In the genomic region with DNA sequence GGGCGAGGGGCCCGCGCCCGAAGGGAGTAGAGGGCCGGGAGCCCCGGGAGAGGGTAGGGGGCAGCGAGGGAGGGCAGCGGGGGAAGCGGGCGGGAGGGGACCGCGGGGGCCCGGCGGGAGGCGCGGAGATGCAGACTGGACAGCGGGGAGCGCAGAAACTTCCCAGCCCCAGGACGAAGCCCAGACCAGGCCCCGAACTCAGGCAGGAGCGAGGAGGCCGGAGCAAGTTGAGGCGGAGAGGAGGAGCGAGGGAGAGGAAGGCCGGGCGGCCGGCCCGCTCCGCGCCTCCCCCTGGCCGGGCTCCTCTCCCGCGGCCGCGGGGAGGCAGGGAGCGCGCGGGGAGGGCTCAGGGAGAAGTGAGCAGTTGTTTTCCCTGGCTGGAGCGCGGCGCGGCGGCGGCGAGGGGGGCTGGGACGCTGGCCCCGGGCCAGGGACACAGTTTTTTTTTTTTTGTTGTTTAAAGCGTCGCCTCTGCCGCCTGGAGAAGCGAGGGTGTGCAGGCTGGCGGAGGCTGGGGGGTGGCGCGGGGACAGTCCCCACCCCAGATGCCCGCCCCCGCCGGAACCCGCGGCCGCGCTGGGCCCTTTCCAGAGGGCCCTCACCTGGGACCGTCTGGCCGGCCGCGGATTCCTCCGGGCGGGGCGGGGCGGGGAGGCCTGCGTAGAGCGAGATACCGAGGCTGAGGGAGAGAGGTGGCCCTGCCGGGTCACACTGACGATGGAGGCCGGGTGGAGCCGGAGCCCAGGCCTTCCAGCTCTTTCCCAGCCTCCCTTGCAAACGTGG, we compare ENCODE assay signal across 1 cellular context.
A peak's percentile ranks its signal among the peaks of the same experiment; 100 is the strongest.
TF ChIP-seq lines count a peak whose summit lies in the region.

A gene (minus strand): TSS at position 358 of the 783 bp plus-strand sequence. CDS start 400 bp downstream, outside the sequence.

TF ChIP-seq in K562, 482 proteins besides CTCF, POLR2A, EP300 and RAD21 (continued from another document):
- TF ChIP-seq, protein P1, sequence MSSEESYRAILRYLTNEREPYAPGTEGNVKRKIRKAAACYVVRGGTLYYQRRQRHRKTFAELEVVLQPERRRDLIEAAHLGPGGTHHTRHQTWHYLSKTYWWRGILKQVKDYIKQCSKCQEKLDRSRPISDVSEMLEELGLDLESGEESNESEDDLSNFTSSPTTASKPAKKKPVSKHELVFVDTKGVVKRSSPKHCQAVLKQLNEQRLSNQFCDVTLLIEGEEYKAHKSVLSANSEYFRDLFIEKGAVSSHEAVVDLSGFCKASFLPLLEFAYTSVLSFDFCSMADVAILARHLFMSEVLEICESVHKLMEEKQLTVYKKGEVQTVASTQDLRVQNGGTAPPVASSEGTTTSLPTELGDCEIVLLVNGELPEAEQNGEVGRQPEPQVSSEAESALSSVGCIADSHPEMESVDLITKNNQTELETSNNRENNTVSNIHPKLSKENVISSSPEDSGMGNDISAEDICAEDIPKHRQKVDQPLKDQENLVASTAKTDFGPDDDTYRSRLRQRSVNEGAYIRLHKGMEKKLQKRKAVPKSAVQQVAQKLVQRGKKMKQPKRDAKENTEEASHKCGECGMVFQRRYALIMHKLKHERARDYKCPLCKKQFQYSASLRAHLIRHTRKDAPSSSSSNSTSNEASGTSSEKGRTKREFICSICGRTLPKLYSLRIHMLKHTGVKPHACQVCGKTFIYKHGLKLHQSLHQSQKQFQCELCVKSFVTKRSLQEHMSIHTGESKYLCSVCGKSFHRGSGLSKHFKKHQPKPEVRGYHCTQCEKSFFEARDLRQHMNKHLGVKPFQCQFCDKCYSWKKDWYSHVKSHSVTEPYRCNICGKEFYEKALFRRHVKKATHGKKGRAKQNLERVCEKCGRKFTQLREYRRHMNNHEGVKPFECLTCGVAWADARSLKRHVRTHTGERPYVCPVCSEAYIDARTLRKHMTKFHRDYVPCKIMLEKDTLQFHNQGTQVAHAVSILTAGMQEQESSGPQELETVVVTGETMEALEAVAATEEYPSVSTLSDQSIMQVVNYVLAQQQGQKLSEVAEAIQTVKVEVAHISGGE (CRISPR knock-in tag; IDR thresholded peaks at IDR 0.05) = 0 out of 6 replicates have a peak, but pooled peaks of 1 of the 3 experiments have one; percentile 25
- TF ChIP-seq, protein P2, sequence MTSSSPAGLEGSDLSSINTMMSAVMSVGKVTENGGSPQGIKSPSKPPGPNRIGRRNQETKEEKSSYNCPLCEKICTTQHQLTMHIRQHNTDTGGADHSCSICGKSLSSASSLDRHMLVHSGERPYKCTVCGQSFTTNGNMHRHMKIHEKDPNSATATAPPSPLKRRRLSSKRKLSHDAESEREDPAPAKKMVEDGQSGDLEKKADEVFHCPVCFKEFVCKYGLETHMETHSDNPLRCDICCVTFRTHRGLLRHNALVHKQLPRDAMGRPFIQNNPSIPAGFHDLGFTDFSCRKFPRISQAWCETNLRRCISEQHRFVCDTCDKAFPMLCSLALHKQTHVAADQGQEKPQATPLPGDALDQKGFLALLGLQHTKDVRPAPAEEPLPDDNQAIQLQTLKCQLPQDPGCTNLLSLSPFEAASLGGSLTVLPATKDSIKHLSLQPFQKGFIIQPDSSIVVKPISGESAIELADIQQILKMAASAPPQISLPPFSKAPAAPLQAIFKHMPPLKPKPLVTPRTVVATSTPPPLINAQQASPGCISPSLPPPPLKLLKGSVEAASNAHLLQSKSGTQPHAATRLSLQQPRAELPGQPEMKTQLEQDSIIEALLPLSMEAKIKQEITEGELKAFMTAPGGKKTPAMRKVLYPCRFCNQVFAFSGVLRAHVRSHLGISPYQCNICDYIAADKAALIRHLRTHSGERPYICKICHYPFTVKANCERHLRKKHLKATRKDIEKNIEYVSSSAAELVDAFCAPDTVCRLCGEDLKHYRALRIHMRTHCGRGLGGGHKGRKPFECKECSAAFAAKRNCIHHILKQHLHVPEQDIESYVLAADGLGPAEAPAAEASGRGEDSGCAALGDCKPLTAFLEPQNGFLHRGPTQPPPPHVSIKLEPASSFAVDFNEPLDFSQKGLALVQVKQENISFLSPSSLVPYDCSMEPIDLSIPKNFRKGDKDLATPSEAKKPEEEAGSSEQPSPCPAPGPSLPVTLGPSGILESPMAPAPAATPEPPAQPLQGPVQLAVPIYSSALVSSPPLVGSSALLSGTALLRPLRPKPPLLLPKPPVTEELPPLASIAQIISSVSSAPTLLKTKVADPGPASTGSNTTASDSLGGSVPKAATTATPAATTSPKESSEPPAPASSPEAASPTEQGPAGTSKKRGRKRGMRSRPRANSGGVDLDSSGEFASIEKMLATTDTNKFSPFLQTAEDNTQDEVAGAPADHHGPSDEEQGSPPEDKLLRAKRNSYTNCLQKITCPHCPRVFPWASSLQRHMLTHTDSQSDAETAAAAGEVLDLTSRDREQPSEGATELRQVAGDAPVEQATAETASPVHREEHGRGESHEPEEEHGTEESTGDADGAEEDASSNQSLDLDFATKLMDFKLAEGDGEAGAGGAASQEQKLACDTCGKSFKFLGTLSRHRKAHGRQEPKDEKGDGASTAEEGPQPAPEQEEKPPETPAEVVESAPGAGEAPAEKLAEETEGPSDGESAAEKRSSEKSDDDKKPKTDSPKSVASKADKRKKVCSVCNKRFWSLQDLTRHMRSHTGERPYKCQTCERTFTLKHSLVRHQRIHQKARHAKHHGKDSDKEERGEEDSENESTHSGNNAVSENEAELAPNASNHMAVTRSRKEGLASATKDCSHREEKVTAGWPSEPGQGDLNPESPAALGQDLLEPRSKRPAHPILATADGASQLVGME (CRISPR knock-in tag; IDR thresholded peaks at IDR 0.05) = no peak
- TF ChIP-seq ZNF384 (IDR thresholded peaks at IDR 0.05; ENCODE audit: low read depth, low read length) = peak; percentile 94
- no peak for TF ChIP-seq ZNF175 (CRISPR knock-in tag; IDR thresholded peaks at IDR 0.05; ENCODE audit: low read depth)
- TF ChIP-seq, protein P3, sequence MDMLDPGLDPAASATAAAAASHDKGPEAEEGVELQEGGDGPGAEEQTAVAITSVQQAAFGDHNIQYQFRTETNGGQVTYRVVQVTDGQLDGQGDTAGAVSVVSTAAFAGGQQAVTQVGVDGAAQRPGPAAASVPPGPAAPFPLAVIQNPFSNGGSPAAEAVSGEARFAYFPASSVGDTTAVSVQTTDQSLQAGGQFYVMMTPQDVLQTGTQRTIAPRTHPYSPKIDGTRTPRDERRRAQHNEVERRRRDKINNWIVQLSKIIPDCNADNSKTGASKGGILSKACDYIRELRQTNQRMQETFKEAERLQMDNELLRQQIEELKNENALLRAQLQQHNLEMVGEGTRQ (CRISPR knock-in tag; IDR thresholded peaks at IDR 0.05) = no peak
- TF ChIP-seq CHD4 (IDR thresholded peaks at IDR 0.05; ENCODE audit: insufficient read depth, insufficient replicate concordance, low read depth, low read length, poor library complexity, severe bottlenecking) = no peak
- TF ChIP-seq ZNF584 (CRISPR knock-in tag; IDR thresholded peaks at IDR 0.05; ENCODE audit: low read depth) = no peak
- TF ChIP-seq, protein P4, sequence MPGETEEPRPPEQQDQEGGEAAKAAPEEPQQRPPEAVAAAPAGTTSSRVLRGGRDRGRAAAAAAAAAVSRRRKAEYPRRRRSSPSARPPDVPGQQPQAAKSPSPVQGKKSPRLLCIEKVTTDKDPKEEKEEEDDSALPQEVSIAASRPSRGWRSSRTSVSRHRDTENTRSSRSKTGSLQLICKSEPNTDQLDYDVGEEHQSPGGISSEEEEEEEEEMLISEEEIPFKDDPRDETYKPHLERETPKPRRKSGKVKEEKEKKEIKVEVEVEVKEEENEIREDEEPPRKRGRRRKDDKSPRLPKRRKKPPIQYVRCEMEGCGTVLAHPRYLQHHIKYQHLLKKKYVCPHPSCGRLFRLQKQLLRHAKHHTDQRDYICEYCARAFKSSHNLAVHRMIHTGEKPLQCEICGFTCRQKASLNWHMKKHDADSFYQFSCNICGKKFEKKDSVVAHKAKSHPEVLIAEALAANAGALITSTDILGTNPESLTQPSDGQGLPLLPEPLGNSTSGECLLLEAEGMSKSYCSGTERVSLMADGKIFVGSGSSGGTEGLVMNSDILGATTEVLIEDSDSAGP (CRISPR knock-in tag; IDR thresholded peaks at IDR 0.05) = no peak
- peak; percentile 43; the same call in 1 of the 2 replicates for TF ChIP-seq FOXJ2 (tag; IDR thresholded peaks at IDR 0.05)
- no peak for TF ChIP-seq ZFP30 (CRISPR knock-in tag; IDR thresholded peaks at IDR 0.05; ENCODE audit: borderline replicate concordance)
- TF ChIP-seq RB1 (IDR thresholded peaks at IDR 0.05; ENCODE audit: low read depth) = peak; percentile 42; the same call in 1 of the 2 replicates
- TF ChIP-seq ZNF830 (CRISPR knock-in tag; IDR thresholded peaks at IDR 0.05) = no peak
- no peak for TF ChIP-seq MTA3 (IDR thresholded peaks at IDR 0.05; ENCODE audit: borderline replicate concordance)
- no peak for TF ChIP-seq GABPB1 (CRISPR knock-in tag; IDR thresholded peaks at IDR 0.05)
- TF ChIP-seq ETS2 (tag; IDR thresholded peaks at IDR 0.05; ENCODE audit: borderline replicate concordance, poor library complexity, severe bottlenecking) = no peak
- TF ChIP-seq ZKSCAN8 (CRISPR knock-in tag; IDR thresholded peaks at IDR 0.05) = no peak
- TF ChIP-seq ZNF217 (CRISPR knock-in tag; IDR thresholded peaks at IDR 0.05) = no peak
- TF ChIP-seq, protein P5, sequence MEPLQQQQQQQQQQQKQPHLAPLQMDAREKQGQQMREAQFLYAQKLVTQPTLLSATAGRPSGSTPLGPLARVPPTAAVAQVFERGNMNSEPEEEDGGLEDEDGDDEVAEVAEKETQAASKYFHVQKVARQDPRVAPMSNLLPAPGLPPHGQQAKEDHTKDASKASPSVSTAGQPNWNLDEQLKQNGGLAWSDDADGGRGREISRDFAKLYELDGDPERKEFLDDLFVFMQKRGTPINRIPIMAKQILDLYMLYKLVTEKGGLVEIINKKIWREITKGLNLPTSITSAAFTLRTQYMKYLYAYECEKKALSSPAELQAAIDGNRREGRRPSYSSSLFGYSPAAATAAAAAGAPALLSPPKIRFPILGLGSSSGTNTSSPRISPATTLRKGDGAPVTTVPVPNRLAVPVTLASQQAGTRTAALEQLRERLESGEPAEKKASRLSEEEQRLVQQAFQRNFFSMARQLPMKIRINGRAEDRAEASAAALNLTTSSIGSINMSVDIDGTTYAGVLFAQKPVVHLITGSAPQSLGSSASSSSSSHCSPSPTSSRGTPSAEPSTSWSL (CRISPR knock-in tag; IDR thresholded peaks at IDR 0.05; ENCODE audit: borderline replicate concordance) = no peak
- TF ChIP-seq ZNF707 (CRISPR knock-in tag; conservative IDR thresholded peaks at IDR 0.05) = no peak
- TF ChIP-seq SIN3A (IDR thresholded peaks at IDR 0.05; ENCODE audit: borderline replicate concordance in 2 of 2, control insufficient read depth in 1 of 2, low read depth in 2 of 2, low read length in 2 of 2) = no peak
- no peak for TF ChIP-seq RAD51 (IDR thresholded peaks at IDR 0.05; ENCODE audit: borderline replicate concordance, low read depth)
